ENCODE assay signal across 17 cellular contexts in the genomic region with DNA sequence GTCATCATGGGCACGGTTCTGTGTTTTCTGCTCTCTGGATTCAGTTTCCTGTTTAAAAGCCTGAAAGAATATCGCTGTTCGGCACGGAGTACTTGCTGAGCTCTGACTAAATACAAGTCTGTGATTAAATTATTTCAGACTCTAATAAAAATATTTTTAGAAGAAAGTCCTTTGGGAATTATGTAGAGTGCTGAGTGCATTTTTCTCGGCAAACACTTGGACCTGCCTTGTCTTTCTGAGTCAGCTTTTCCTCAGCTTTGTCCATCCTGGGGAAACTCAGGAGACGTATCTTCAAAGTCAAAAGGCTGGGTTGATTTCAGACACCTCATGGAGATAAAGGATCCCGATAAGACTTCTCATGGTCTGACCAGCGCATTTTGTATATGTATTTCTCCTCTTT. TPM values are rescaled to one million over a fixed set of nuclear protein-coding genes. Genes with fewer than 3 reads are reported as not detected.
A peak's percentile ranks its signal among the peaks of the same experiment; 100 is the strongest.
DNase-seq lines count a peak whose midpoint lies in the region; ATAC-seq and TF ChIP-seq lines count a peak whose summit lies in the region.
"Had no signal": no experiment of that assay in that cellular context is flagged by ENCODE, and none has a peak within 500 bp of the region (broad histone marks: within the 10 kb centered on the region; RNA-seq: fewer than 3 reads in every experiment).

No MANE protein-coding gene starts in this region.

- H3K4me3 ChIP-seq in adrenal gland, result no peak overlapping the region
- no peak overlapping the region for H3K4me3 ChIP-seq in fibroblast of pulmonary artery (replicated peaks; ENCODE audit: low read depth, low read length)
- no peak overlapping the region for H3K4me3 ChIP-seq in neutrophil (ENCODE audit: low read depth in 1 of 2, low read length in 1 of 2)
- H3K4me3 ChIP-seq in upper lobe of left lung, result no peak overlapping the region
- H3K4me3 ChIP-seq: pancreas had no signal

- ATAC-seq in upper lobe of left lung (ENCODE audit: low FRiP score in 2 of 2) (peak in 1 of 2 donors; percentile 64), HG03469 (IDR thresholded peaks at IDR 0.05; ENCODE audit: unreplicated experiment) (no peak), GM19463 (IDR thresholded peaks at IDR 0.05; ENCODE audit: unreplicated experiment) (no peak)
- ATAC-seq: pancreas had no signal

- peaks cover 29 to 40% of the 10 kb centered on the region in 2 donors for H3K4me1 ChIP-seq in adrenal gland (replicated peaks in 1 of 2)
- peaks cover 49 to 65% of the 10 kb centered on the region in 2 experiments for H3K4me1 ChIP-seq in neutrophil (ENCODE audit: control insufficient read depth in 1 of 2, insufficient read depth in 1 of 2, low read depth in 1 of 2, low read length in 1 of 2)
- H3K4me1 ChIP-seq in upper lobe of left lung, result peaks cover 29 to 49% (median 41%) of the 10 kb centered on the region in 4 donors

- TF ChIP-seq EP300 in upper lobe of left lung (IDR thresholded peaks at IDR 0.05), result no peak

- H3K36me3 ChIP-seq in adrenal gland (replicated peaks in 1 of 2), result no peaks in the 10 kb centered on the region
- no peaks in the 10 kb centered on the region for H3K36me3 ChIP-seq in neutrophil
- no peaks in the 10 kb centered on the region for H3K36me3 ChIP-seq in upper lobe of left lung
- H3K36me3 ChIP-seq: pancreas had no signal

- no peaks in the 10 kb centered on the region for H3K9me3 ChIP-seq in adrenal gland (replicated peaks in 1 of 3)
- H3K9me3 ChIP-seq in neutrophil, result no peaks in the 10 kb centered on the region
- H3K9me3 ChIP-seq in upper lobe of left lung, result no peaks in the 10 kb centered on the region
- H3K9me3 ChIP-seq: Caco-2, pancreas had no signal

- intact Hi-C loops in adrenal gland (cut with DNase I), result no loop called here

- 30 to 42% (median 38%) methylated on average over 8 of the region's 8 CpGs for WGBS in adrenal gland, 4 donors
- WGBS in upper lobe of left lung, 2 donors, result 23 to 24% methylated on average over 8 of the region's 8 CpGs

- no peak for TF ChIP-seq POLR2A in adrenal gland (IDR thresholded peaks at IDR 0.05)
- no peak for TF ChIP-seq POLR2A in upper lobe of left lung (IDR thresholded peaks at IDR 0.05)

- peak overlapping the region in 3 of 5 donors; percentile 52 to 77 (median 72) for H3K27ac ChIP-seq in adrenal gland
- peak overlapping the region; percentile 51 for H3K27ac ChIP-seq in neutrophil
- H3K27ac ChIP-seq in upper lobe of left lung, result peak overlapping the region; percentile 59 to 77 (median 68)

- no peak for TF ChIP-seq CTCF in adrenal gland (IDR thresholded peaks at IDR 0.05)
- TF ChIP-seq CTCF in fibroblast of pulmonary artery (IDR thresholded peaks at IDR 0.05; ENCODE audit: low read length, missing control alignments), result no peak
- TF ChIP-seq CTCF in neutrophil (IDR thresholded peaks at IDR 0.05), result no peak
- no peak for TF ChIP-seq CTCF in upper lobe of left lung (IDR thresholded peaks at IDR 0.05)

- H3K27me3 ChIP-seq in adrenal gland, result no peaks in the 10 kb centered on the region
- no peaks in the 10 kb centered on the region for H3K27me3 ChIP-seq in neutrophil
- no peaks in the 10 kb centered on the region for H3K27me3 ChIP-seq in upper lobe of left lung
- H3K27me3 ChIP-seq: pancreas had no signal

- DNase-seq in adrenal gland (peak in 1 of 7 donors; percentile 51), fibroblast of pulmonary artery (ENCODE audit: low read depth) (peak; percentile 85), upper lobe of left lung (no peak), amygdala (lab: John Stamatoyannopoulos, UW) (no peak)
- DNase-seq: activated CD4-positive, alpha-beta T cell treated with anti-CD3 and anti-CD28 coated beads for 48 hours; activated effector memory CD4-positive, alpha-beta T cell treated with Interleukin-2 at 50 U/mL for 16 hours; Caco-2; glutamatergic neuron; NCI-H2227 treated with DMSO at 0.1 percent for 48 hours; OCI-M1; pancreas; stimulated activated CD4-positive, alpha-beta T cell treated with anti-CD3 and anti-CD28 coated beads, Interleukin-4, amount 100 ng/mL, for 24 hours; stimulated activated naive CD4-positive, alpha-beta T cell had no signal

RNA-seq across cellular contexts. Expression of a gene that starts 45.9 kb away (rescaled TPM):
- total RNA-seq in adrenal gland, result 10 to 100 TPM in 7 of 8 donors, 1 to 10 TPM in 1; 4.5 to 26.0 (median 13.8) TPM
- polyA plus RNA-seq in adrenal gland, result 10 to 100 TPM in 2 of 3 donors, 1 to 10 TPM in 1; 6.7 to 17.9 (median 10.8) TPM
- 10 to 100 TPM; 24.7 to 84.8 (median 60.0) TPM for total RNA-seq in upper lobe of left lung
- total RNA-seq: cerebellum had no signal
